ENCODE assay signal across 8 cellular contexts in genomic region chr3:105827959-105828358, GRCh38. TPM values are rescaled to one million over a fixed set of nuclear protein-coding genes. Genes with fewer than 3 reads are reported as not detected.
DNase-seq lines count a peak whose midpoint lies in the region; ATAC-seq and TF ChIP-seq lines count a peak whose summit lies in the region.

No MANE protein-coding gene starts in this region.

- in situ Hi-C loops in HAP-1 (cut with MboI; ENCODE audit: low sequenced_read_pairs), result no loop called here

- ATAC-seq in HG02678 (IDR thresholded peaks at IDR 0.05; ENCODE audit: unreplicated experiment), result no peak
- no peak for ATAC-seq in GM18861 (IDR thresholded peaks at IDR 0.05; ENCODE audit: unreplicated experiment)
- ATAC-seq in HG03108 (IDR thresholded peaks at IDR 0.05; ENCODE audit: unreplicated experiment), result no peak

- intact Hi-C loops in sigmoid colon (cut with DNase I), result loop anchor here (5.0 kb wide), 1 partner anchor 36 kb away; no protein-coding TSS in a partner anchor

- H3K4me3 ChIP-seq in SJSA1 (no peak overlapping the region), fibroblast of the aortic adventitia (ENCODE audit: low read depth, low read length) (no peak overlapping the region), sigmoid colon (no peak overlapping the region), HAP-1 (no peak overlapping the region)

- 77 to 82% methylated on average over 2 of the region's 2 CpGs for WGBS in sigmoid colon, 2 donors

- no peak for TF ChIP-seq POLR2A in sigmoid colon (IDR thresholded peaks at IDR 0.05)

- H3K9me3 ChIP-seq in SJSA1 (replicated peaks), result no peaks in the 10 kb centered on the region
- no peaks in the 10 kb centered on the region for H3K9me3 ChIP-seq in sigmoid colon
- no peaks in the 10 kb centered on the region for H3K9me3 ChIP-seq in HAP-1

- no peak for TF ChIP-seq EP300 in sigmoid colon (IDR thresholded peaks at IDR 0.05)

- H3K4me1 ChIP-seq in SJSA1 (replicated peaks), result peaks cover 28% of the 10 kb centered on the region
- H3K4me1 ChIP-seq in sigmoid colon, result peaks cover 0 to 27% (median 18%) of the 10 kb centered on the region in 4 donors
- peaks cover 3% of the 10 kb centered on the region; the same call in 1 of the 2 replicates for H3K4me1 ChIP-seq in HAP-1

- peak; percentile 70 for TF ChIP-seq CTCF in fibroblast of the aortic adventitia (IDR thresholded peaks at IDR 0.05; ENCODE audit: insufficient read depth, low read length)
- TF ChIP-seq CTCF in sigmoid colon (IDR thresholded peaks at IDR 0.05), result peak in 2 of 4 experiments; percentile 18 to 22

- peak; percentile 91 for DNase-seq in H4 (ENCODE audit: low spot score)
- peak; percentile 50 to 57 for DNase-seq in SJSA1 (ENCODE audit: low read depth in 1 of 2, low spot score in 2 of 2)
- peak; percentile 83 for DNase-seq in fibroblast of the aortic adventitia (ENCODE audit: low read depth)
- DNase-seq in sigmoid colon, result peak; percentile 63
- no peak for DNase-seq in HAP-1 (ENCODE audit: low spot score in 2 of 2)

- H3K36me3 ChIP-seq in SJSA1, result no peaks in the 10 kb centered on the region
- H3K36me3 ChIP-seq in sigmoid colon, result no peaks in the 10 kb centered on the region
- no peaks in the 10 kb centered on the region for H3K36me3 ChIP-seq in HAP-1 (replicated peaks)

- H3K27ac ChIP-seq in SJSA1 (no peak overlapping the region), sigmoid colon (peak overlapping the region in 2 of 4 donors; percentile 11 to 35)

- H3K27me3 ChIP-seq in SJSA1 (replicated peaks), result no peaks in the 10 kb centered on the region
- H3K27me3 ChIP-seq in sigmoid colon, result no peaks in the 10 kb centered on the region
- H3K27me3 ChIP-seq in HAP-1 (ENCODE audit: low read depth), result no peaks in the 10 kb centered on the region

RNA-seq across cellular contexts. Expression of gene CBLB, which starts 40.9 kb away (rescaled TPM):
- total RNA-seq in H4 (2014; rRNA removed; shearing (Covaris generic)), result 22.4 and 22.5 TPM in 2 replicates
- total RNA-seq in SJSA1 (2014; rRNA removed; shearing (Covaris generic)), result 2.7 and 5.0 TPM in 2 replicates
- 63.9 and 70.3 TPM in 2 replicates for total RNA-seq in fibroblast of the aortic adventitia (ENCODE audit: low replicate concordance)
- 10 to 100 TPM; 27.4 to 55.9 (median 48.3) TPM for total RNA-seq in sigmoid colon
- 10 to 100 TPM in 2 of 3 donors, 1 to 10 TPM in 1; 9.6 to 16.6 (median 15.2) TPM for polyA plus RNA-seq in sigmoid colon

Comparison
In these comparisons a context has a peak if more than half of its experiments do, and no peak if none do; other contexts are left out.
1. DNase-seq: peak in H4 (single experiment), SJSA1 (2 of 2), fibroblast of the aortic adventitia (single experiment) and sigmoid colon (single experiment); none in HAP-1 (0 of 2).